In the genomic region with DNA sequence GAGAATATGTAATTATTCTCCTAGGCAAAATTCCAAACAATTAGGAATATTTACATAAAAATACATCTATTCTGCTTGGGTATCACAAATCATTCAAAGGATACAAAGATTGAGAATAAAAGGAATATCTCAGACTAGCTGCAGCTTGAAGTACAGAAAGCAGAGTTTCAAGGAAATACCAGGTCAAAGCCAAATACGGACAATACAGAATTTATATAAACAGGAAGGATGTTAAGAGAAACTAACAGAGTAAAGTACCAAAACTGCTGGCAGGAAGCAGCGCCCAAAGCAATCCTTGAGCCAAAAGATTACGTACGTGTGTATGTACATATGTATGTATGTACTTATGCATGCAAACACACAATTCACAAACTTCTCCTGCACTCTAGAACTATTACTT, we compare ENCODE assay signal across 12 cellular contexts.
DNase-seq lines count a peak whose midpoint lies in the region; ATAC-seq and TF ChIP-seq lines count a peak whose summit lies in the region.
"Had no signal": no experiment of that assay in that cellular context is flagged by ENCODE, and none has a peak within 500 bp of the region (broad histone marks: within the 10 kb centered on the region; RNA-seq: fewer than 3 reads in every experiment).

No MANE protein-coding gene starts in this region.

- H3K4me3 ChIP-seq in heart right ventricle: no peak overlapping the region
- H3K4me3 ChIP-seq in right cardiac atrium (ENCODE audit: low read length): no peak overlapping the region
- H3K4me3 ChIP-seq in SK-N-MC: no peak overlapping the region
- no peak overlapping the region for H3K4me3 ChIP-seq in fibroblast of pulmonary artery (replicated peaks; ENCODE audit: low read depth, low read length)
- H3K4me3 ChIP-seq: PC-9, uterus had no signal

- WGBS in heart right ventricle, 2 donors: 24 to 31% methylated on average over 4 of the region's 4 CpGs
- 20% methylated on average over 4 of the region's 4 CpGs for WGBS in right cardiac atrium

- ATAC-seq in heart right ventricle: peak in 3 of 8 donors; percentile 17 to 70 (median 38)
- ATAC-seq in right cardiac atrium: no peak
- no peak for ATAC-seq in GM18907 (IDR thresholded peaks at IDR 0.05; ENCODE audit: unreplicated experiment)
- no peak for ATAC-seq in HG03108 (IDR thresholded peaks at IDR 0.05; ENCODE audit: unreplicated experiment)

- H3K4me1 ChIP-seq in heart right ventricle (peaks cover 0 to 50% (median 19%) of the 10 kb centered on the region in 9 donors), right cardiac atrium (ENCODE audit: control insufficient read depth, insufficient read depth, low read length) (peaks cover 6% of the 10 kb centered on the region)

- no peak for DNase-seq in heart right ventricle
- no peak for DNase-seq in right cardiac atrium
- peak; percentile 18 for DNase-seq in SK-N-MC (ENCODE audit: low read depth, low spot score)
- peak; percentile 65 for DNase-seq in fibroblast of pulmonary artery (ENCODE audit: low read depth)
- DNase-seq in RKO (ENCODE audit: low spot score): no peak
- no peak for DNase-seq in NCI-H1694 treated with DMSO at 0.1 percent for 48 hours (lab: John Stamatoyannopoulos, UW)
- DNase-seq: endodermal cell; PC-9; stimulated activated CD4-positive, alpha-beta T cell treated with anti-CD3 and anti-CD28 coated beads, Interleukin-1b, Interleukin-23, amount 100 ng/mL, for 48 hours; uterus had no signal

- H3K36me3 ChIP-seq in heart right ventricle (peaks cover 0 to 24% (median 10%) of the 10 kb centered on the region in 9 donors), SK-N-MC (ENCODE audit: insufficient read depth, low read length) (peaks cover 25% of the 10 kb centered on the region)
- H3K36me3 ChIP-seq: uterus had no signal

- H3K9ac ChIP-seq in SK-N-MC (ENCODE audit: insufficient read length): no peak overlapping the region

- peaks cover 0 to 22% (median 9%) of the 10 kb centered on the region in 11 donors for H3K9me3 ChIP-seq in heart right ventricle
- no peaks in the 10 kb centered on the region for H3K9me3 ChIP-seq in right cardiac atrium (ENCODE audit: control insufficient read depth, low read length)
- peaks cover 8% of the 10 kb centered on the region; the same call in 1 of the 2 replicates for H3K9me3 ChIP-seq in SK-N-MC (ENCODE audit: low read depth, low read length)
- H3K9me3 ChIP-seq: uterus had no signal

- peak overlapping the region in 6 of 10 donors; percentile 19 to 54 (median 44) for H3K27ac ChIP-seq in heart right ventricle
- no peak overlapping the region for H3K27ac ChIP-seq in right cardiac atrium (ENCODE audit: low read length)
- H3K27ac ChIP-seq in SK-N-MC: no peak overlapping the region
- H3K27ac ChIP-seq: PC-9 had no signal

- no peak for TF ChIP-seq CTCF in heart right ventricle (IDR thresholded peaks at IDR 0.05)
- no peak for TF ChIP-seq CTCF in fibroblast of pulmonary artery (IDR thresholded peaks at IDR 0.05; ENCODE audit: low read length, missing control alignments)

- H3K27me3 ChIP-seq in heart right ventricle (no peaks in the 10 kb centered on the region), right cardiac atrium (ENCODE audit: control insufficient read depth, insufficient read depth) (no peaks in the 10 kb centered on the region)
- H3K27me3 ChIP-seq: uterus had no signal

- intact Hi-C loops in heart right ventricle (cut with DNase I) (no loop called here), right cardiac atrium (cut with DNase I) (no loop called here)

Comparison
In these comparisons a context has a peak if more than half of its experiments do, and no peak if none do; other contexts are left out.
1. H3K27ac ChIP-seq: peak in heart right ventricle (6 of 10); none in right cardiac atrium (single experiment) and SK-N-MC (single experiment).
2. DNase-seq: peak in SK-N-MC (single experiment) and fibroblast of pulmonary artery (single experiment); none in heart right ventricle (0 of 2), right cardiac atrium (0 of 3), RKO (single experiment) and NCI-H1694 treated with DMSO at 0.1 percent for 48 hours (single experiment).